Comparison of ENCODE assay signal across 25 cellular contexts in genomic region chr9:88046542-88046941, GRCh38.
"Had no signal": no experiment of that assay in that cellular context is flagged by ENCODE, and none has a peak within 500 bp of the region (broad histone marks: within the 10 kb centered on the region; RNA-seq: fewer than 3 reads in every experiment).

No MANE protein-coding gene starts in this region.

- H3K36me3 Mint-ChIP-seq: stimulated activated memory B cell treated with anti-CD40 and anti-IgM and Interleukin-4, amounts not matched to agents 10 μg/mL and 1 μg/mL and 100 μg/mL, for 72 hours had no signal

- H3K4me1 ChIP-seq: gastrocnemius medialis, lower lobe of right lung, prostate gland, right atrium auricular region, sigmoid colon, tibial nerve, upper lobe of left lung had no signal

- ATAC-seq: esophagus mucosa; gastrocnemius medialis; left colon; lower lobe of right lung; natural killer cell treated with Interleukin-12 subunit alpha and Interleukin-12 subunit beta and Interleukin-15 and Interleukin-18, amount 100 ng/mL, for 72 hours; stimulated activated memory B cell treated with anti-CD40 and anti-IgM and Interleukin-4, amounts not matched to agents 10 μg/mL and 1 μg/mL and 100 μg/mL, for 72 hours; stimulated activated naive CD8-positive, alpha-beta T cell treated with anti-CD3 and anti-CD28 coated beads, Interleukin-15, Interleukin-2, amounts not matched to agents 100 U/mL and 50 U/mL, for 24 hours had no signal

- H3K27me3 Mint-ChIP-seq: stimulated activated memory B cell treated with anti-CD40 and anti-IgM and Interleukin-4, amounts not matched to agents 10 μg/mL and 1 μg/mL and 100 μg/mL, for 72 hours had no signal

- H3K4me3 Mint-ChIP-seq: natural killer cell treated with Interleukin-12 subunit alpha and Interleukin-12 subunit beta and Interleukin-15 and Interleukin-18, amount 100 ng/mL, for 72 hours; stimulated activated memory B cell treated with anti-CD40 and anti-IgM and Interleukin-4, amounts not matched to agents 10 μg/mL and 1 μg/mL and 100 μg/mL, for 72 hours had no signal

- H3K27me3 ChIP-seq: dorsolateral prefrontal cortex, gastrocnemius medialis, right atrium auricular region, sigmoid colon, tibial nerve, upper lobe of left lung had no signal

- H3K4me3 ChIP-seq: dorsolateral prefrontal cortex, gastrocnemius medialis, left ventricle myocardium inferior, lower lobe of right lung, prostate gland, right atrium auricular region, sigmoid colon, skin epidermis, spleen, thoracic aorta, tibial nerve, upper lobe of left lung had no signal

- H3K9me3 ChIP-seq: prostate gland had no signal

- DNase-seq: dorsolateral prefrontal cortex; effector CD4-positive, alpha-beta T cell; foreskin fibroblast; gastrocnemius medialis; head of caudate nucleus; left colon; left ventricle myocardium inferior; lower lobe of right lung; naive B cell; nucleus accumbens; sigmoid colon; spleen; stimulated activated CD4-positive, alpha-beta T cell treated with anti-CD3 and anti-CD28 coated beads, Interleukin-4, amount 100 ng/mL, for 4 hours; stimulated activated naive CD8-positive, alpha-beta T cell treated with anti-CD3 and anti-CD28 coated beads, Interleukin-15, Interleukin-2, amounts not matched to agents 100 U/mL and 50 U/mL, for 24 hours; substantia nigra; upper lobe of left lung had no signal

- H3K27ac ChIP-seq: dorsolateral prefrontal cortex, epithelial cell of prostate, gastrocnemius medialis, left ventricle myocardium inferior, lower lobe of right lung, prostate gland, right atrium auricular region, sigmoid colon, skin epidermis, spleen, thoracic aorta, tibial nerve, upper lobe of left lung had no signal

- H3K4me1 Mint-ChIP-seq: naive B cell; stimulated activated memory B cell treated with anti-CD40 and anti-IgM and Interleukin-4, amounts not matched to agents 10 μg/mL and 1 μg/mL and 100 μg/mL, for 72 hours had no signal

- H3K36me3 ChIP-seq: gastrocnemius medialis, left ventricle myocardium inferior, lower lobe of right lung, prostate gland, right atrium auricular region, sigmoid colon, spleen, thoracic aorta, tibial nerve, upper lobe of left lung had no signal

- H3K27ac Mint-ChIP-seq: naive B cell; natural killer cell treated with Interleukin-12 subunit alpha and Interleukin-12 subunit beta and Interleukin-15 and Interleukin-18, amount 100 ng/mL, for 72 hours; stimulated activated memory B cell treated with anti-CD40 and anti-IgM and Interleukin-4, amounts not matched to agents 10 μg/mL and 1 μg/mL and 100 μg/mL, for 72 hours had no signal
